8 cellular contexts compared by ENCODE assay signal in genomic region chr12:54596526-54596946, GRCh38. TPM values are rescaled to one million over a fixed set of nuclear protein-coding genes. Genes with fewer than 3 reads are reported as not detected.
A peak's percentile ranks its signal among the peaks of the same experiment; 100 is the strongest.
DNase-seq lines count a peak whose midpoint lies in the region; ATAC-seq and TF ChIP-seq lines count a peak whose summit lies in the region.

No MANE protein-coding gene starts in this region.

- no peaks in the 10 kb centered on the region for H3K4me1 ChIP-seq in OCI-LY7 (ENCODE audit: insufficient read depth, low read length, poor library complexity, severe bottlenecking)
- peaks cover 0 to under 1% of the 10 kb centered on the region in 2 donors for H3K4me1 ChIP-seq in thoracic aorta (ENCODE audit: control insufficient read depth in 1 of 2, low read depth in 2 of 2)

- H3K36me3 ChIP-seq in OCI-LY7 (ENCODE audit: insufficient read depth, low read length) (no peaks in the 10 kb centered on the region), thoracic aorta (no peaks in the 10 kb centered on the region)

- no TSS peak for BruUV-seq in OCI-LY7 (replicated peaks; lab: Mats Ljungman, UMichigan)

- H3K4me2 ChIP-seq in OCI-LY7 (ENCODE audit: low read length), result no peak overlapping the region

- H3K4me3 ChIP-seq in OCI-LY7 (ENCODE audit: low read depth, low read length, poor library complexity, severe bottlenecking), result no peak overlapping the region
- H3K4me3 ChIP-seq in fibroblast of villous mesenchyme (ENCODE audit: low read depth, low read length), result no peak overlapping the region
- no peak overlapping the region for H3K4me3 ChIP-seq in thoracic aorta

- POLR2A ChIA-PET in OCI-LY7 (lab: Charles Lee), result no interaction called here

- intact Hi-C loops in OCI-LY7 (cut with micrococcal nuclease; ENCODE audit: unreplicated experiment), result loop anchor here (10.0 kb wide), 1 partner anchor 478 kb away; no protein-coding TSS in a partner anchor

- H3K27me3 ChIP-seq in thoracic aorta (replicated peaks; ENCODE audit: insufficient read depth), result no peaks in the 10 kb centered on the region

- no peak for ATAC-seq in thoracic aorta (ENCODE audit: insufficient number of reproducible peaks, low FRiP score, low read depth)

- H4K20me1 ChIP-seq in OCI-LY7 (ENCODE audit: insufficient read depth, low read length), result no peaks in the 10 kb centered on the region

- DNase-seq in Ammon's horn (ENCODE audit: low spot score) (peak; percentile 79), H4 (ENCODE audit: low spot score) (peak; percentile 53), OCI-LY7 (ENCODE audit: low spot score) (peak; percentile 59), activated T-helper 1 cell treated with Interleukin-2 at 50 U/mL for 16 hours (ENCODE audit: low read depth) (peak; percentile 13), fibroblast of villous mesenchyme (ENCODE audit: low read depth) (peak; percentile 52), non-pigmented ciliary epithelial cell (ENCODE audit: low read depth) (peak; percentile 23), thoracic aorta (ENCODE audit: low spot score) (peak; percentile 25), DMS79 (lab: John Stamatoyannopoulos, UW) (no peak)

- H3K27ac ChIP-seq in OCI-LY7 (ENCODE audit: low read depth, low read length, poor library complexity, severe bottlenecking) (no peak overlapping the region), thoracic aorta (no peak overlapping the region)

- H2AFZ ChIP-seq in OCI-LY7 (ENCODE audit: low read length), result no peak overlapping the region

- no peaks in the 10 kb centered on the region for H3K9me3 ChIP-seq in OCI-LY7 (ENCODE audit: low read length)
- H3K9me3 ChIP-seq in thoracic aorta, result no peaks in the 10 kb centered on the region

- TF ChIP-seq CTCF in OCI-LY7 (conservative IDR thresholded peaks at IDR 0.05; ENCODE audit: low read length) (peak; percentile 93), fibroblast of villous mesenchyme (IDR thresholded peaks at IDR 0.05; ENCODE audit: insufficient read depth, low read depth, low read length) (peak; percentile 92), thoracic aorta (IDR thresholded peaks at IDR 0.05) (peak; percentile 77)

- CTCF ChIA-PET in OCI-LY7 (lab: Charles Lee; ENCODE audit: unreplicated experiment), result no interaction called here

- H3K9me2 ChIP-seq in OCI-LY7 (ENCODE audit: insufficient read depth, low read length), result no peaks in the 10 kb centered on the region

- H3K79me2 ChIP-seq in OCI-LY7 (ENCODE audit: insufficient read depth, low read depth, low read length), result no peaks in the 10 kb centered on the region

RNA-seq across cellular contexts. Expression of gene PPP1R1A, which starts 8.1 kb away (rescaled TPM):
- 0.21 TPM in 1 of 2 replicates, not detected in the other for total RNA-seq in H4 (2014; rRNA removed; shearing (Covaris generic))
- not detected in 2 replicates for total RNA-seq in OCI-LY7 (2014; rRNA removed; shearing (Covaris generic))
- total RNA-seq in OCI-LY7 (2022) (not detected in 2 replicates), fibroblast of villous mesenchyme (not detected in 2 replicates), thoracic aorta (10 to 100 TPM in 1 of 2 donors, 1 to 10 TPM in 1; 3.3 to 10.3 TPM)

RNA-seq across cellular contexts. Expression of gene LACRT, which starts 38.2 kb away (rescaled TPM):
- total RNA-seq in H4 (2014; rRNA removed; shearing (Covaris generic)), result not detected in 2 replicates
- not detected in 2 replicates for total RNA-seq in OCI-LY7 (2014; rRNA removed; shearing (Covaris generic))
- total RNA-seq in OCI-LY7 (2022), result not detected in 2 replicates
- not detected in 2 replicates for total RNA-seq in fibroblast of villous mesenchyme
- not detected for total RNA-seq in thoracic aorta

RNA-seq across cellular contexts. Expression of gene PDE1B, which starts 47.1 kb away (rescaled TPM):
- 0.10 and 0.43 TPM in 2 replicates for total RNA-seq in H4 (2014; rRNA removed; shearing (Covaris generic))
- total RNA-seq in OCI-LY7 (2014; rRNA removed; shearing (Covaris generic)), result 7.1 and 9.7 TPM in 2 replicates
- 14.9 and 17.4 TPM in 2 replicates for total RNA-seq in OCI-LY7 (2022)
- total RNA-seq in fibroblast of villous mesenchyme, result not detected in 2 replicates
- total RNA-seq in thoracic aorta, result 10 to 100 TPM; 35.5 to 39.2 TPM

RNA-seq across cellular contexts. Expression of gene DCD, which starts 51.6 kb away (rescaled TPM):
- total RNA-seq in H4 (2014; rRNA removed; shearing (Covaris generic)), result not detected in 2 replicates
- total RNA-seq in OCI-LY7 (2014; rRNA removed; shearing (Covaris generic)), result not detected in 2 replicates
- total RNA-seq in OCI-LY7 (2022) (not detected in 2 replicates), fibroblast of villous mesenchyme (not detected in 2 replicates), thoracic aorta (1 to 10 TPM in 1 of 2 donors, not detected in 1; 6.5 TPM)
